Comparison of ENCODE assay signal across 25 cellular contexts in genomic region chr1:55339681-55340080, GRCh38.
DNase-seq lines count a peak whose midpoint lies in the region; ATAC-seq and TF ChIP-seq lines count a peak whose summit lies in the region.
"Had no signal": no experiment of that assay in that cellular context is flagged by ENCODE, and none has a peak within 500 bp of the region (broad histone marks: within the 10 kb centered on the region; RNA-seq: fewer than 3 reads in every experiment).

No MANE protein-coding gene starts in this region.

- CTCF ChIA-PET in IMR-90 (lab: Yijun Ruan, JAX): no interaction called here

- DNase-seq in IMR-90 (no peak), RPMI7951 (ENCODE audit: low read depth) (peak; percentile 12), fibroblast of mammary gland (ENCODE audit: low read depth) (peak; percentile 15), memory B cell (ENCODE audit: low spot score in 2 of 2) (no peak)
- DNase-seq in activated CD4-positive, alpha-beta T cell treated with anti-CD3 and anti-CD28 coated beads, Interleukin-2, amount 50 U/mL, for 1 hour: no peak
- no peak for DNase-seq in stimulated activated effector memory CD8-positive, alpha-beta T cell treated with anti-CD3 and anti-CD28 coated beads, Interleukin-12 subunit alpha, Interleukin-12 subunit beta, amount 100 ng/mL, for 72 hours (ENCODE audit: low spot score in 2 of 2)
- DNase-seq: 8988T; ACHN; BE2C; C1 segment of cervical spinal cord; CD4-positive, alpha-beta memory T cell; CD4-positive, CD25-positive, alpha-beta regulatory T cell; CD8-positive, alpha-beta memory T cell; COR-L47; DMS 273 treated with DMSO at 0.1 percent for 48 hours; DMS153; DMS53; DMS79; DND-41; EL; GDM1 had no signal

- H3K18ac ChIP-seq in IMR-90 (ENCODE audit: low read depth, low read length): no peak overlapping the region

- H3K23ac ChIP-seq in IMR-90 (ENCODE audit: low read depth, low read length): no peak overlapping the region

- ATAC-seq in IMR-90 (ENCODE audit: low read depth) (no peak), memory B cell (ENCODE audit: low read depth) (no peak), SK-N-SH treated with all-trans-retinoic acid at 6 μM for 48 hours (no peak)
- ATAC-seq in stimulated activated effector memory CD8-positive, alpha-beta T cell treated with anti-CD3 and anti-CD28 coated beads, Interleukin-12 subunit alpha, Interleukin-12 subunit beta, amount 100 ng/mL, for 72 hours: no peak
- ATAC-seq: GM12878 had no signal

- WGBS in IMR-90 (ENCODE audit: extremely low coverage in 2 of 2, insufficient read length in 1 of 2), 2 experiments: 100% methylated on average over 1 of the region's 4 CpGs; no CpG with 5 or more reads in 1 of the 2 experiments

- no peaks in the 10 kb centered on the region for H3K4me1 ChIP-seq in IMR-90 (ENCODE audit: control insufficient read depth, insufficient read depth, low read length)
- H3K4me1 ChIP-seq: BE2C had no signal

- TF ChIP-seq RAD21 in IMR-90 (IDR thresholded peaks at IDR 0.05; ENCODE audit: low read length): no peak

- H3K4me2 ChIP-seq in IMR-90 (ENCODE audit: low read depth, low read length): no peak overlapping the region
- H3K4me2 ChIP-seq: BLaER1 had no signal

- H2AK5ac ChIP-seq in IMR-90 (ENCODE audit: low read depth, low read length): no peak overlapping the region

- H3K36me3 Mint-ChIP-seq in memory B cell: peaks cover 5% of the 10 kb centered on the region
- H3K36me3 Mint-ChIP-seq in stimulated activated effector memory CD8-positive, alpha-beta T cell treated with anti-CD3 and anti-CD28 coated beads, Interleukin-12 subunit alpha, Interleukin-12 subunit beta, amount 100 ng/mL, for 72 hours: no peaks in the 10 kb centered on the region
- H3K36me3 Mint-ChIP-seq: CD14-positive monocyte; CD4-positive, CD25-positive, alpha-beta regulatory T cell had no signal

- no peak overlapping the region for H4K8ac ChIP-seq in IMR-90 (ENCODE audit: low read depth in 2 of 2, low read length in 2 of 2)

- intact Hi-C loops in IMR-90 (cut with micrococcal nuclease): no loop called here

- H4K20me1 ChIP-seq in IMR-90 (ENCODE audit: insufficient read depth, low read length): no peaks in the 10 kb centered on the region
- H4K20me1 ChIP-seq: BLaER1 had no signal

- H3K27ac Mint-ChIP-seq in memory B cell: peak overlapping the region; percentile 9
- H3K27ac Mint-ChIP-seq in stimulated activated effector memory CD8-positive, alpha-beta T cell treated with anti-CD3 and anti-CD28 coated beads, Interleukin-12 subunit alpha, Interleukin-12 subunit beta, amount 100 ng/mL, for 72 hours: no peak overlapping the region
- H3K27ac Mint-ChIP-seq: CD14-positive monocyte; CD4-positive, CD25-positive, alpha-beta regulatory T cell; CD8-positive, alpha-beta memory T cell had no signal

- dilution Hi-C loops in IMR-90 (cut with HindIII; ENCODE audit: low sequenced_read_pairs, unreplicated experiment): no loop called here

- no peak overlapping the region for H3K4ac ChIP-seq in IMR-90 (ENCODE audit: low read depth, low read length)

- no peak overlapping the region for H2BK120ac ChIP-seq in IMR-90 (ENCODE audit: low read depth, low read length)

- no peak overlapping the region for H3K9ac ChIP-seq in IMR-90 (ENCODE audit: low read depth, low read length)
- H3K9ac ChIP-seq: BLaER1 had no signal

- no peak overlapping the region for H3K4me3 ChIP-seq in IMR-90 (ENCODE audit: insufficient read depth, low read depth, low read length)
- H3K4me3 ChIP-seq in fibroblast of mammary gland (ENCODE audit: control insufficient read depth, low read depth, low read length): no peak overlapping the region
- H3K4me3 ChIP-seq: BLaER1, GM12878 had no signal

- no peak overlapping the region for H2AK9ac ChIP-seq in IMR-90 (replicated peaks; ENCODE audit: low read depth, low read length, poor library complexity)

- H3K79me1 ChIP-seq in IMR-90 (ENCODE audit: low read depth in 1 of 2, low read length in 2 of 2): no peaks in the 10 kb centered on the region

- no peak overlapping the region for H3K4me3 Mint-ChIP-seq in memory B cell
- H3K4me3 Mint-ChIP-seq in stimulated activated effector memory CD8-positive, alpha-beta T cell treated with anti-CD3 and anti-CD28 coated beads, Interleukin-12 subunit alpha, Interleukin-12 subunit beta, amount 100 ng/mL, for 72 hours: no peak overlapping the region
- H3K4me3 Mint-ChIP-seq: CD14-positive monocyte; CD4-positive, alpha-beta memory T cell; CD4-positive, CD25-positive, alpha-beta regulatory T cell; CD8-positive, alpha-beta memory T cell had no signal

- H3K9me3 Mint-ChIP-seq in memory B cell: peaks cover 8% of the 10 kb centered on the region
- H3K9me3 Mint-ChIP-seq in stimulated activated effector memory CD8-positive, alpha-beta T cell treated with anti-CD3 and anti-CD28 coated beads, Interleukin-12 subunit alpha, Interleukin-12 subunit beta, amount 100 ng/mL, for 72 hours: peaks cover 5% of the 10 kb centered on the region

- H4K5ac ChIP-seq in IMR-90 (ENCODE audit: low read depth, low read length): no peak overlapping the region

- no peaks in the 10 kb centered on the region for H3K4me1 Mint-ChIP-seq in memory B cell
- peaks cover 13% of the 10 kb centered on the region for H3K4me1 Mint-ChIP-seq in stimulated activated effector memory CD8-positive, alpha-beta T cell treated with anti-CD3 and anti-CD28 coated beads, Interleukin-12 subunit alpha, Interleukin-12 subunit beta, amount 100 ng/mL, for 72 hours
- H3K4me1 Mint-ChIP-seq: CD14-positive monocyte; CD4-positive, alpha-beta memory T cell; CD4-positive, CD25-positive, alpha-beta regulatory T cell; CD8-positive, alpha-beta memory T cell had no signal

- 0 out of 2 replicates have a peak overlapping the region, but pooled peaks have one; percentile 21 for H4K91ac ChIP-seq in IMR-90 (ENCODE audit: insufficient read depth, low read depth, low read length)

- no peak overlapping the region for H2BK15ac ChIP-seq in IMR-90 (ENCODE audit: low read depth, low read length)

- TF ChIP-seq CTCF in IMR-90 (conservative IDR thresholded peaks at IDR 0.05; ENCODE audit: low read depth, low read length) (no peak), fibroblast of mammary gland (conservative IDR thresholded peaks at IDR 0.05; ENCODE audit: control insufficient read depth, insufficient read depth, low read depth, low read length) (no peak)

- no peak for TF ChIP-seq POLR2A in IMR-90 (IDR thresholded peaks at IDR 0.05; ENCODE audit: low read depth, low read length)

- H3K56ac ChIP-seq in IMR-90 (ENCODE audit: extremely low read depth, insufficient read depth, low read length): no peak overlapping the region

- H3K27me3 ChIP-seq in IMR-90 (ENCODE audit: control insufficient read depth, insufficient read depth, low read length): no peaks in the 10 kb centered on the region
- H3K27me3 ChIP-seq: BE2C, BLaER1 had no signal

- POLR2A ChIA-PET in IMR-90 (lab: Charles Lee; ENCODE audit: unreplicated experiment): no interaction called here

- no peak overlapping the region for H2BK5ac ChIP-seq in IMR-90 (ENCODE audit: low read depth, low read length, poor library complexity, severe bottlenecking)

- peaks cover 2% of the 10 kb centered on the region; the same call in 1 of the 2 replicates for H3K9me3 ChIP-seq in IMR-90 (ENCODE audit: control insufficient read depth, insufficient read depth, low read length)
- H3K9me3 ChIP-seq: BE2C had no signal

- no peaks in the 10 kb centered on the region for H3K36me3 ChIP-seq in IMR-90 (ENCODE audit: control insufficient read depth, insufficient read depth, low read length)
- H3K36me3 ChIP-seq: BE2C, BLaER1 had no signal

- BruUV-seq in IMR-90 (replicated peaks; lab: Mats Ljungman, UMichigan): no TSS peak

- no peak overlapping the region for H3K14ac ChIP-seq in IMR-90 (replicated peaks; ENCODE audit: low read depth, low read length)

- no peaks in the 10 kb centered on the region for H3K9me1 ChIP-seq in IMR-90 (ENCODE audit: insufficient read depth, low read length)

- H2BK20ac ChIP-seq in IMR-90 (ENCODE audit: low read depth, low read length): no peak overlapping the region

- in situ Hi-C loops in IMR-90 (cut with MboI; ENCODE audit: low sequenced_read_pairs): no loop called here

- no peak overlapping the region for H3K27ac ChIP-seq in IMR-90 (ENCODE audit: insufficient read depth, low read length)
- H3K27ac ChIP-seq: BLaER1 had no signal

- no peak overlapping the region for H2AFZ ChIP-seq in IMR-90 (replicated peaks; ENCODE audit: low read length, poor library complexity)

- H3K27me3 Mint-ChIP-seq in memory B cell: peaks cover 15% of the 10 kb centered on the region

TF ChIP-seq in IMR-90, 13 proteins besides CTCF, POLR2A, EP300 and RAD21 (continues in another document):
- no peak for TF ChIP-seq SMC3 (IDR thresholded peaks at IDR 0.05; ENCODE audit: low read depth, low read length)
- no peak for TF ChIP-seq MAFK (IDR thresholded peaks at IDR 0.05; ENCODE audit: low read depth, low read length)
- TF ChIP-seq, protein P1, sequence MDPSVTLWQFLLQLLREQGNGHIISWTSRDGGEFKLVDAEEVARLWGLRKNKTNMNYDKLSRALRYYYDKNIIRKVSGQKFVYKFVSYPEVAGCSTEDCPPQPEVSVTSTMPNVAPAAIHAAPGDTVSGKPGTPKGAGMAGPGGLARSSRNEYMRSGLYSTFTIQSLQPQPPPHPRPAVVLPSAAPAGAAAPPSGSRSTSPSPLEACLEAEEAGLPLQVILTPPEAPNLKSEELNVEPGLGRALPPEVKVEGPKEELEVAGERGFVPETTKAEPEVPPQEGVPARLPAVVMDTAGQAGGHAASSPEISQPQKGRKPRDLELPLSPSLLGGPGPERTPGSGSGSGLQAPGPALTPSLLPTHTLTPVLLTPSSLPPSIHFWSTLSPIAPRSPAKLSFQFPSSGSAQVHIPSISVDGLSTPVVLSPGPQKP (IDR thresholded peaks at IDR 0.05; ENCODE audit: borderline replicate concordance, low read depth, low read length): no peak
- TF ChIP-seq MXI1 (IDR thresholded peaks at IDR 0.05; ENCODE audit: borderline replicate concordance, low read depth, low read length): no peak
- no peak for TF ChIP-seq BHLHE40 (IDR thresholded peaks at IDR 0.05; ENCODE audit: low read depth, low read length)

TF ChIP-seq in SK-N-SH treated with all-trans-retinoic acid at 6 μM for 48 hours, 23 proteins besides CTCF, POLR2A, EP300 and RAD21 (continues in another document):
- no peak for TF ChIP-seq ESRRG (CRISPR knock-in tag; IDR thresholded peaks at IDR 0.05)
- TF ChIP-seq ZFP3 (CRISPR knock-in tag; IDR thresholded peaks at IDR 0.05): no peak
- no peak for TF ChIP-seq RARB (CRISPR knock-in tag; IDR thresholded peaks at IDR 0.05)
- TF ChIP-seq GLIS3 (CRISPR knock-in tag; IDR thresholded peaks at IDR 0.05): no peak
- no peak for TF ChIP-seq TOX (CRISPR knock-in tag; IDR thresholded peaks at IDR 0.05; ENCODE audit: borderline replicate concordance)
- no peak for TF ChIP-seq ZFP30 (CRISPR knock-in tag; IDR thresholded peaks at IDR 0.05)

Comparison
In these comparisons a context has a peak if more than half of its experiments do, and no peak if none do; other contexts are left out.
1. DNase-seq: peak in RPMI7951 (single experiment) and fibroblast of mammary gland (single experiment); none in IMR-90 (single experiment), memory B cell (0 of 2), activated CD4-positive, alpha-beta T cell treated with anti-CD3 and anti-CD28 coated beads, Interleukin-2, amount 50 U/mL, for 1 hour (single experiment) and stimulated activated effector memory CD8-positive, alpha-beta T cell treated with anti-CD3 and anti-CD28 coated beads, Interleukin-12 subunit alpha, Interleukin-12 subunit beta, amount 100 ng/mL, for 72 hours (0 of 2).